30 cellular contexts compared by ENCODE assay signal in genomic region chr15:80735344-80735743, GRCh38. TPM values are rescaled to one million over a fixed set of nuclear protein-coding genes. Genes with fewer than 3 reads are reported as not detected.
"Had no signal": no experiment of that assay in that cellular context is flagged by ENCODE, and none has a peak within 500 bp of the region (broad histone marks: within the 10 kb centered on the region; RNA-seq: fewer than 3 reads in every experiment).

No MANE protein-coding gene starts in this region.

- H3K27me3 Mint-ChIP-seq: activated B cell treated with CpG ODN at 0.5 μM for 24 hours; activated CD4-positive, alpha-beta memory T cell treated with anti-CD3 and anti-CD28 coated beads for 36 hours; activated naive CD4-positive, alpha-beta T cell treated with anti-CD3 and anti-CD28 coated beads, Interleukin-2, amount 50 U/mL, for 24 hours; activated naive CD8-positive, alpha-beta T cell treated with anti-CD3 and anti-CD28 coated beads for 36 hours; activated naive CD8-positive, alpha-beta T cell treated with anti-CD3 and anti-CD28 coated beads, Interleukin-2, amount 50 U/mL, for 24 hours had no signal

- H3K4me1 Mint-ChIP-seq: activated B cell treated with CpG ODN at 0.5 μM for 24 hours; activated CD8-positive, alpha-beta memory T cell treated with anti-CD3 and anti-CD28 coated beads, Interleukin-2, amount 10 ng/mL, durations not matched to agents 7 days and 5 days; activated naive CD4-positive, alpha-beta T cell treated with anti-CD3 and anti-CD28 coated beads, Interleukin-2, amount 50 U/mL, for 24 hours; activated naive CD8-positive, alpha-beta T cell treated with anti-CD3 and anti-CD28 coated beads for 36 hours; activated naive CD8-positive, alpha-beta T cell treated with anti-CD3 and anti-CD28 coated beads, Interleukin-2, amount 50 U/mL, for 24 hours had no signal

- H3K4me1 ChIP-seq: body of pancreas, colonic mucosa, gastrocnemius medialis had no signal

- H3K36me3 ChIP-seq: adrenal gland, colonic mucosa, gastrocnemius medialis, heart right ventricle, WERI-Rb-1 had no signal

- H3K9me3 Mint-ChIP-seq: activated CD4-positive, alpha-beta memory T cell treated with anti-CD3 and anti-CD28 coated beads for 36 hours; activated naive CD4-positive, alpha-beta T cell treated with anti-CD3 and anti-CD28 coated beads for 36 hours; activated naive CD4-positive, alpha-beta T cell treated with anti-CD3 and anti-CD28 coated beads, Interleukin-2, amount 50 U/mL, for 24 hours; activated naive CD8-positive, alpha-beta T cell treated with anti-CD3 and anti-CD28 coated beads for 36 hours; activated T-helper 1 cell treated with anti-CD3 and anti-CD28 coated beads, Interleukin-12 subunit alpha, Interleukin-12 subunit beta, Interleukin-2, Interleukin-4 antibody, amounts not matched to agents 30 ng/mL and 10 ng/mL and 1 ng/mL, durations not matched to agents 14 hours and 24 hours and 36 hours; activated T-helper 2 cell treated with anti-CD3 and anti-CD28 coated beads, Interferon-gamma antibody, Interleukin-2, Interleukin-4, amounts not matched to agents 10 μg/mL and 5 μg/mL and 100 μg/mL, durations not matched to agents 14 hours and 24 hours and 36 hours had no signal

- H3K27me3 ChIP-seq: adrenal gland, body of pancreas, colonic mucosa, gastrocnemius medialis, heart right ventricle had no signal

- H3K4me3 Mint-ChIP-seq: activated B cell treated with CpG ODN at 0.5 μM for 24 hours; activated CD4-positive, alpha-beta memory T cell treated with anti-CD3 and anti-CD28 coated beads for 36 hours; activated CD8-positive, alpha-beta memory T cell treated with anti-CD3 and anti-CD28 coated beads, Interleukin-2, amount 10 ng/mL, durations not matched to agents 7 days and 5 days; activated CD8-positive, alpha-beta T cell treated with anti-CD3 and anti-CD28 coated beads, Interleukin-2, amount 10 ng/mL, durations not matched to agents 7 days and 5 days; activated naive CD4-positive, alpha-beta T cell treated with anti-CD3 and anti-CD28 coated beads for 36 hours; activated naive CD4-positive, alpha-beta T cell treated with anti-CD3 and anti-CD28 coated beads, Interleukin-2, amount 50 U/mL, for 24 hours; activated naive CD8-positive, alpha-beta T cell treated with anti-CD3 and anti-CD28 coated beads for 36 hours; activated naive CD8-positive, alpha-beta T cell treated with anti-CD3 and anti-CD28 coated beads, Interleukin-2, amount 50 U/mL, for 24 hours; activated T-helper 1 cell treated with anti-CD3 and anti-CD28 coated beads, Interleukin-12 subunit alpha, Interleukin-12 subunit beta, Interleukin-2, Interleukin-4 antibody, amounts not matched to agents 30 ng/mL and 10 ng/mL and 1 ng/mL, durations not matched to agents 14 hours and 24 hours and 36 hours had no signal

- H3K36me3 Mint-ChIP-seq: activated CD4-positive, alpha-beta memory T cell treated with anti-CD3 and anti-CD28 coated beads for 36 hours; activated CD8-positive, alpha-beta memory T cell treated with anti-CD3 and anti-CD28 coated beads, Interleukin-2, amount 10 ng/mL, durations not matched to agents 7 days and 5 days; activated naive CD4-positive, alpha-beta T cell treated with anti-CD3 and anti-CD28 coated beads, Interleukin-2, amount 50 U/mL, for 24 hours had no signal

- H3K9me3 ChIP-seq: adrenal gland, body of pancreas, colonic mucosa, gastrocnemius medialis had no signal

- H3K27ac ChIP-seq: adrenal gland, body of pancreas, colonic mucosa, epithelial cell of prostate, gastrocnemius medialis, heart right ventricle, WERI-Rb-1 had no signal

- H3K27ac Mint-ChIP-seq: activated B cell treated with CpG ODN at 0.5 μM for 24 hours; activated CD4-positive, alpha-beta memory T cell treated with anti-CD3 and anti-CD28 coated beads for 36 hours; activated CD8-positive, alpha-beta memory T cell treated with anti-CD3 and anti-CD28 coated beads, Interleukin-2, amount 10 ng/mL, durations not matched to agents 7 days and 5 days; activated CD8-positive, alpha-beta T cell treated with anti-CD3 and anti-CD28 coated beads, Interleukin-2, amount 10 ng/mL, durations not matched to agents 7 days and 5 days; activated naive CD4-positive, alpha-beta T cell treated with anti-CD3 and anti-CD28 coated beads for 36 hours; activated naive CD4-positive, alpha-beta T cell treated with anti-CD3 and anti-CD28 coated beads, Interleukin-2, amount 50 U/mL, for 24 hours; activated naive CD8-positive, alpha-beta T cell treated with anti-CD3 and anti-CD28 coated beads for 36 hours; activated naive CD8-positive, alpha-beta T cell treated with anti-CD3 and anti-CD28 coated beads, Interleukin-2, amount 50 U/mL, for 24 hours; activated T-helper 1 cell treated with anti-CD3 and anti-CD28 coated beads, Interleukin-12 subunit alpha, Interleukin-12 subunit beta, Interleukin-2, Interleukin-4 antibody, amounts not matched to agents 30 ng/mL and 10 ng/mL and 1 ng/mL, durations not matched to agents 14 hours and 24 hours and 36 hours; activated T-helper 2 cell treated with anti-CD3 and anti-CD28 coated beads, Interferon-gamma antibody, Interleukin-2, Interleukin-4, amounts not matched to agents 10 μg/mL and 5 μg/mL and 100 μg/mL, durations not matched to agents 14 hours and 24 hours and 36 hours had no signal

- DNase-seq: activated B cell treated with CpG ODN at 0.5 μM for 24 hours; activated CD4-positive, alpha-beta memory T cell treated with anti-CD3 and anti-CD28 coated beads for 36 hours; activated CD4-positive, alpha-beta T cell treated with anti-CD3 and anti-CD28 coated beads for 48 hours; activated CD8-positive, alpha-beta memory T cell treated with anti-CD3 and anti-CD28 coated beads, Interleukin-2, amount 10 ng/mL, durations not matched to agents 7 days and 5 days; activated CD8-positive, alpha-beta memory T cell treated with anti-CD3 and anti-CD28 coated beads, Interleukin-2, amount 50 U/mL, for 4 hours; activated CD8-positive, alpha-beta T cell treated with anti-CD3 and anti-CD28 coated beads, Interleukin-2, amount 10 ng/mL, durations not matched to agents 7 days and 5 days; activated effector memory CD4-positive, alpha-beta T cell treated with anti-CD3 and anti-CD28 coated beads, Interleukin-2, amount 50 U/mL, for 16 hours; activated naive CD4-positive, alpha-beta T cell treated with anti-CD3 and anti-CD28 coated beads for 36 hours; activated naive CD8-positive, alpha-beta T cell treated with anti-CD3 and anti-CD28 coated beads for 36 hours; activated naive CD8-positive, alpha-beta T cell treated with anti-CD3 and anti-CD28 coated beads, Interleukin-2, amount 50 U/mL, for 24 hours; activated T-cell treated with anti-CD3 and anti-CD28 coated beads, Interleukin-2, amount 50 U/mL, for 1 hour; activated T-cell treated with anti-CD3 and anti-CD28 coated beads, Interleukin-2, amount 50 U/mL, for 48 hours; adrenal gland; amygdala; aorta; body of pancreas; colonic mucosa; effector CD8-positive, alpha-beta T cell; foreskin fibroblast; gastrocnemius medialis; heart right ventricle; T-helper 2 cell; WERI-Rb-1 had no signal

- H3K4me3 ChIP-seq: adrenal gland, body of pancreas, colonic mucosa, gastrocnemius medialis, heart right ventricle had no signal

RNA-seq across cellular contexts. Expression of gene CEMIP, which starts 43.8 kb away (rescaled TPM):
- total RNA-seq: activated B cell treated with CpG ODN at 0.5 μM for 24 hours; activated CD8-positive, alpha-beta memory T cell treated with anti-CD3 and anti-CD28 coated beads for 36 hours; activated CD8-positive, alpha-beta memory T cell treated with anti-CD3 and anti-CD28 coated beads, Interleukin-2, amount 10 ng/mL, durations not matched to agents 7 days and 5 days; activated CD8-positive, alpha-beta T cell treated with anti-CD3 and anti-CD28 coated beads, Interleukin-2, amount 10 ng/mL, durations not matched to agents 7 days and 5 days; activated naive CD4-positive, alpha-beta T cell treated with anti-CD3 and anti-CD28 coated beads for 36 hours; activated naive CD8-positive, alpha-beta T cell treated with anti-CD3 and anti-CD28 coated beads for 36 hours; endothelial cell of umbilical vein; T-helper 1 cell treated with Interleukin-12 subunit alpha and Interleukin-12 subunit beta and Interleukin-4 antibody, amounts not matched to agents 30 ng/mL and 1 ng/mL, for 36 hours had no signal
